In the genomic region with DNA sequence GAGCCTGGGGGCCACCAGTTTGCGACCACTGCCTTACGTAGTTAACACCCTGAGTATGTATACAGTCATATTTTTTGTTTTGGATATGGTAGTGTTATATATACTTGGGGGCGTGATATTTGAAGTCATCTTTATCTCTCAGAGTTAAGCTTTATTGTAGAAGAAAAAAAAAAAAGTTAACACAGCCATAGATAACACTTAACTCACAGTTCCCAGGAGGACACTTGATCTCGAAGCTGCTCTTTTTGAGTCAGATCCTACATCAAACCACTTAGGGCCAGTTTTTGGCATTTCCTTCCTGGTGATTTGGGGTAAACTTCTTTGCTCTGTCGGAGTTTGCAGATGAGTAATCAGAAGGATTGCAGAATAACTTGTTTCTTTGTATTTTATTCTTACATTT, we compare ENCODE assay signal across 1 cellular context.
TF ChIP-seq lines count a peak whose summit lies in the region.

No MANE protein-coding gene starts in this region.

TF ChIP-seq in IMR-90, 13 proteins besides CTCF, POLR2A, EP300 and RAD21:
- TF ChIP-seq MAZ (IDR thresholded peaks at IDR 0.05; ENCODE audit: borderline replicate concordance, low read depth, low read length): no peak
- no peak for TF ChIP-seq RCOR1 (IDR thresholded peaks at IDR 0.05; ENCODE audit: insufficient replicate concordance, low read length)
- TF ChIP-seq FOS (IDR thresholded peaks at IDR 0.05; ENCODE audit: low read depth, low read length): peak; percentile 33
- no peak for TF ChIP-seq RFX5 (IDR thresholded peaks at IDR 0.05; ENCODE audit: low read depth, low read length)
- TF ChIP-seq, protein P1, sequence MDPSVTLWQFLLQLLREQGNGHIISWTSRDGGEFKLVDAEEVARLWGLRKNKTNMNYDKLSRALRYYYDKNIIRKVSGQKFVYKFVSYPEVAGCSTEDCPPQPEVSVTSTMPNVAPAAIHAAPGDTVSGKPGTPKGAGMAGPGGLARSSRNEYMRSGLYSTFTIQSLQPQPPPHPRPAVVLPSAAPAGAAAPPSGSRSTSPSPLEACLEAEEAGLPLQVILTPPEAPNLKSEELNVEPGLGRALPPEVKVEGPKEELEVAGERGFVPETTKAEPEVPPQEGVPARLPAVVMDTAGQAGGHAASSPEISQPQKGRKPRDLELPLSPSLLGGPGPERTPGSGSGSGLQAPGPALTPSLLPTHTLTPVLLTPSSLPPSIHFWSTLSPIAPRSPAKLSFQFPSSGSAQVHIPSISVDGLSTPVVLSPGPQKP (IDR thresholded peaks at IDR 0.05; ENCODE audit: borderline replicate concordance, low read depth, low read length): no peak
- TF ChIP-seq SMC3 (IDR thresholded peaks at IDR 0.05; ENCODE audit: low read depth, low read length): no peak
- no peak for TF ChIP-seq BHLHE40 (IDR thresholded peaks at IDR 0.05; ENCODE audit: low read depth, low read length)
- no peak for TF ChIP-seq MXI1 (IDR thresholded peaks at IDR 0.05; ENCODE audit: borderline replicate concordance, low read depth, low read length)
- TF ChIP-seq MAFK (IDR thresholded peaks at IDR 0.05; ENCODE audit: low read depth, low read length): no peak
- TF ChIP-seq CHD1 (IDR thresholded peaks at IDR 0.05; ENCODE audit: low read depth, low read length): no peak
- TF ChIP-seq USF2 (IDR thresholded peaks at IDR 0.05; ENCODE audit: low read depth, low read length): no peak
- no peak for TF ChIP-seq NFE2L2 (IDR thresholded peaks at IDR 0.05; ENCODE audit: low read depth, low read length)
- TF ChIP-seq CEBPB (IDR thresholded peaks at IDR 0.05; ENCODE audit: low read depth, low read length): peak; percentile 80
TF ChIP-seq in IMR-90: peak in this region for 2.
